In the genomic region with DNA sequence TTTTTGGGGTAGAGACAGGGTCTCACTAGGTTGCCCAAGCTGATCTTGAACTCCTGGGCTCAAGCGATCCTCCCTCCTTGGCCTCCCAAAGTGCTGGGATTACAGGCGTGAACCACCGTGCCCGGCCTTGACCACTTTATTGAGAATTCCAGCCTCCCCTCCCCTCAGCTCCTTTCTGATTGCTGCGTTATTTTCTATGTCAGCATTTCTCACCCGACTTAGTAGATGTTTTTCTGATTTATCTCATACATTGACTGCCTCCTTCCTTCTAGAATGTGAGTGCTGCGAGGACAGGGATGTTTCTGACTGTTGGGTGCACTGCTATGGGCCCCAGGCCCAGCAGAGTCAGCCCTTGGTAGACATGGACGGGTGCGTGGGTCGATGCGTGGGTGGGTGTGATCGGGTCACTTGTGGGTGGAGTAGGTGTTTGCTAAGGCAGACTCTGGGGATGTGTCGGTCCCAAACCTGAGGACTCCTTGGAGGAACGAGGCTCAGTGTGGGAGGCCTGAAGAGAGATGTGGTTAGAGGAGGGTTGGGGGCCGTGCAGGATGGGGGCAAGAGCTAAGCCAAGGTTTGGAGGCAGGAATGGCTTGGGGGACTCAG, we compare ENCODE assay signal across 1 cellular context.
TF ChIP-seq lines count a peak whose summit lies in the region.

No MANE protein-coding gene starts in this region.

TF ChIP-seq in HepG2, 621 proteins besides CTCF, POLR2A, EP300 and RAD21:
- TF ChIP-seq MAFF (IDR thresholded peaks at IDR 0.05; ENCODE audit: low read depth, low read length) (peak; percentile 68), REPIN1 (CRISPR knock-in tag; IDR thresholded peaks at IDR 0.05; ENCODE audit: borderline replicate concordance, low read depth) (no peak), SCMH1 (CRISPR knock-in tag; IDR thresholded peaks at IDR 0.05; ENCODE audit: borderline replicate concordance) (no peak), ZNF570 (CRISPR knock-in tag; IDR thresholded peaks at IDR 0.05; ENCODE audit: borderline replicate concordance) (no peak), MAFK (conservative IDR thresholded peaks at IDR 0.05 in 1 of 2, IDR thresholded peaks at IDR 0.05 in 1 of 2; ENCODE audit: low read length in 2 of 2) (peak; percentile 78 to 82)
